ENCODE assay signal across 1 cellular context in genomic region chr1:9577423-9577822, GRCh38.
TF ChIP-seq lines count a peak whose summit lies in the region.

No MANE protein-coding gene starts in this region.

TF ChIP-seq in HCT116, 20 proteins besides CTCF, POLR2A, EP300 and RAD21 (continued from another document):
- no peak for TF ChIP-seq ATF3 (IDR thresholded peaks at IDR 0.05)
- TF ChIP-seq CEBPB (IDR thresholded peaks at IDR 0.05; ENCODE audit: low read depth): no peak
- no peak for TF ChIP-seq ZNF274 (IDR thresholded peaks at IDR 0.05; ENCODE audit: low read depth, low read length)
- TF ChIP-seq POLR2AphosphoS5 (IDR thresholded peaks at IDR 0.05; ENCODE audit: low read depth, low read length): no peak
